In genomic region chr4:75985116-75985515, GRCh38 we compare ENCODE assay signal across 15 cellular contexts. TPM values are rescaled to one million over a fixed set of nuclear protein-coding genes. Genes with fewer than 3 reads are reported as not detected.
A peak's percentile ranks its signal among the peaks of the same experiment; 100 is the strongest.
DNase-seq lines count a peak whose midpoint lies in the region; ATAC-seq and TF ChIP-seq lines count a peak whose summit lies in the region.
"Had no signal": no experiment of that assay in that cellular context is flagged by ENCODE, and none has a peak within 500 bp of the region (broad histone marks: within the 10 kb centered on the region; RNA-seq: fewer than 3 reads in every experiment).

No MANE protein-coding gene starts in this region.

- H3K79me2 ChIP-seq in H9 (ENCODE audit: insufficient read depth, low read length) (peaks cover 49% of the 10 kb centered on the region; the same call in 1 of the 2 replicates), SK-N-SH (ENCODE audit: insufficient read depth) (peaks cover 90% of the 10 kb centered on the region)

- H3K4me3 Mint-ChIP-seq in H9 = no peak overlapping the region
- H3K4me3 Mint-ChIP-seq in stimulated activated naive CD8-positive, alpha-beta T cell treated with anti-CD3 and anti-CD28 coated beads, Interleukin-15, amount 100 ng/mL, for 72 hours = no peak overlapping the region
- H3K4me3 Mint-ChIP-seq in activated naive CD8-positive, alpha-beta T cell treated with anti-CD3 and anti-CD28 coated beads, Interleukin-2, amount 50 U/mL, for 24 hours = no peak overlapping the region
- H3K4me3 Mint-ChIP-seq: memory B cell had no signal

- H2BK5ac ChIP-seq in H9 (ENCODE audit: insufficient read length, low read length) = peak overlapping the region; percentile 53

- TF ChIP-seq CTCF in H9 (conservative IDR thresholded peaks at IDR 0.05) (no peak), SK-N-SH (IDR thresholded peaks at IDR 0.05) (no peak)

- ATAC-seq in stimulated activated naive CD8-positive, alpha-beta T cell treated with anti-CD3 and anti-CD28 coated beads, Interleukin-15, amount 100 ng/mL, for 72 hours = no peak
- ATAC-seq in activated naive CD8-positive, alpha-beta T cell treated with anti-CD3 and anti-CD28 coated beads, Interleukin-2, amount 50 U/mL, for 24 hours = no peak

- no peak overlapping the region for H3K56ac ChIP-seq in H9 (ENCODE audit: insufficient read length, low read depth, low read length)

- H4K8ac ChIP-seq in H9 (replicated peaks; ENCODE audit: insufficient read length, low read depth, low read length) = no peak overlapping the region

- no peak overlapping the region for H2AFZ ChIP-seq in H9 (ENCODE audit: low read length)
- no peak overlapping the region for H2AFZ ChIP-seq in SK-N-SH (ENCODE audit: low read depth)

- no peak overlapping the region for H2BK15ac ChIP-seq in H9 (ENCODE audit: low read depth, low read length)

- H3K4me3 ChIP-seq in SK-N-SH (ENCODE audit: low read depth in 2 of 2, low read length in 1 of 2) = no peak overlapping the region
- H3K4me3 ChIP-seq: testis had no signal

- H3K4me2 ChIP-seq in H9 (ENCODE audit: insufficient read depth, insufficient read length, low read length) (no peak overlapping the region), SK-N-SH (no peak overlapping the region)

- no peak for DNase-seq in H9
- DNase-seq in SK-N-SH = no peak
- peak; percentile 88 for DNase-seq in fibroblast of peridontal ligament (ENCODE audit: extremely low read depth)
- no peak for DNase-seq in stimulated activated naive CD8-positive, alpha-beta T cell treated with anti-CD3 and anti-CD28 coated beads, Interleukin-15, amount 100 ng/mL, for 72 hours
- DNase-seq in NCI-H1694 (lab: John Stamatoyannopoulos, UW) = no peak
- no peak for DNase-seq in MV-4-11 (lab: John Stamatoyannopoulos, UW)
- DNase-seq in activated naive CD8-positive, alpha-beta T cell treated with anti-CD3 and anti-CD28 coated beads, Interleukin-2, amount 50 U/mL, for 24 hours = no peak
- DNase-seq: activated CD4-positive, CD25-positive, alpha-beta regulatory T cell treated with anti-CD3 and anti-CD28 coated beads, Interleukin-2, amount 50 U/mL, for 72 hours; amygdala; effector memory CD4-positive, alpha-beta T cell; hypothalamus; stimulated activated CD4-positive, alpha-beta T cell treated with anti-CD3 and anti-CD28 coated beads, Interleukin-12 subunit alpha, Interleukin-12 subunit beta, amount 100 ng/mL, for 4 hours; testis had no signal

- H3K27ac Mint-ChIP-seq in H9 = no peak overlapping the region
- H3K27ac Mint-ChIP-seq in stimulated activated naive CD8-positive, alpha-beta T cell treated with anti-CD3 and anti-CD28 coated beads, Interleukin-15, amount 100 ng/mL, for 72 hours = no peak overlapping the region
- no peak overlapping the region for H3K27ac Mint-ChIP-seq in activated naive CD8-positive, alpha-beta T cell treated with anti-CD3 and anti-CD28 coated beads, Interleukin-2, amount 50 U/mL, for 24 hours
- H3K27ac Mint-ChIP-seq: memory B cell had no signal

- no peak overlapping the region for H3K23ac ChIP-seq in H9 (ENCODE audit: insufficient read length, low read depth, low read length)

- H4K5ac ChIP-seq in H9 (ENCODE audit: insufficient read length, low read depth, low read length) = no peak overlapping the region

- H3K18ac ChIP-seq in H9 (ENCODE audit: insufficient read length, low read depth, low read length) = no peak overlapping the region

- H3K36me3 ChIP-seq in SK-N-SH (replicated peaks in 1 of 2; ENCODE audit: control insufficient read depth in 1 of 2, insufficient read depth in 2 of 2, low read length in 1 of 2) = peaks cover 19 to 21% of the 10 kb centered on the region in 2 experiments

- H2BK12ac ChIP-seq in H9 (ENCODE audit: insufficient read length, low read depth, low read length) = no peak overlapping the region

- H2BK20ac ChIP-seq in H9 (ENCODE audit: low read depth, low read length, poor library complexity, severe bottlenecking) = no peak overlapping the region

- no peaks in the 10 kb centered on the region for H3K9me2 ChIP-seq in SK-N-SH

- TF ChIP-seq EP300 in SK-N-SH (IDR thresholded peaks at IDR 0.05; ENCODE audit: borderline replicate concordance in 1 of 2, low read depth in 1 of 2, low read length in 1 of 2) = no peak

- H3K4me1 ChIP-seq in H9 (ENCODE audit: insufficient read depth, low read length) (no peaks in the 10 kb centered on the region), SK-N-SH (ENCODE audit: control insufficient read depth in 1 of 2, insufficient read depth in 2 of 2, low read depth in 1 of 2, low read length in 1 of 2) (peaks cover 2 to 11% of the 10 kb centered on the region in 2 experiments; a peak in 2 of 4 replicates)

- no peaks in the 10 kb centered on the region for H4K20me1 ChIP-seq in H9 (ENCODE audit: control insufficient read depth, insufficient read depth, insufficient read length)
- H4K20me1 ChIP-seq in SK-N-SH (ENCODE audit: insufficient read depth) = peaks cover 50% of the 10 kb centered on the region

- no peak overlapping the region for H3K14ac ChIP-seq in H9 (ENCODE audit: insufficient read depth, low read length)

- POLR2A ChIA-PET in SK-N-SH (lab: Yijun Ruan, JAX) = no interaction called here

- CTCF ChIA-PET in SK-N-SH (lab: Yijun Ruan, JAX) = interaction anchor here (3.2 kb wide), 1 partner anchor 11 kb away, joined by 12 read pairs; no protein-coding TSS in a partner anchor

- no peak overlapping the region for H3K4ac ChIP-seq in H9 (ENCODE audit: low read depth, low read length)

- no peak overlapping the region for H4K91ac ChIP-seq in H9 (ENCODE audit: insufficient read length, low read depth, low read length)

- H3K27ac ChIP-seq in H9 (ENCODE audit: insufficient read length, low read depth, low read length) = no peak overlapping the region
- peak overlapping the region in 1 of 2 experiments; percentile 80; a peak in 2 of 4 replicates for H3K27ac ChIP-seq in SK-N-SH (ENCODE audit: low read depth in 2 of 2, low read length in 1 of 2)
- H3K27ac ChIP-seq: testis had no signal

- H3K9me3 ChIP-seq in H9 (ENCODE audit: control insufficient read depth, low read depth, low read length) (no peaks in the 10 kb centered on the region), SK-N-SH (no peaks in the 10 kb centered on the region)
- H3K9me3 ChIP-seq: testis had no signal

- H3K27me3 Mint-ChIP-seq in H9 (ENCODE audit: low read depth) = no peaks in the 10 kb centered on the region
- no peaks in the 10 kb centered on the region for H3K27me3 Mint-ChIP-seq in stimulated activated naive CD8-positive, alpha-beta T cell treated with anti-CD3 and anti-CD28 coated beads, Interleukin-15, amount 100 ng/mL, for 72 hours
- no peaks in the 10 kb centered on the region for H3K27me3 Mint-ChIP-seq in activated naive CD8-positive, alpha-beta T cell treated with anti-CD3 and anti-CD28 coated beads, Interleukin-2, amount 50 U/mL, for 24 hours
- H3K27me3 Mint-ChIP-seq: memory B cell had no signal

- peaks cover 4% of the 10 kb centered on the region for H3K23me2 ChIP-seq in H9 (ENCODE audit: insufficient read length, low read depth, low read length, poor library complexity, severe bottlenecking)

- H2AK5ac ChIP-seq in H9 (ENCODE audit: insufficient read length, low read length) = no peak overlapping the region

- no peak for TF ChIP-seq RAD21 in SK-N-SH (IDR thresholded peaks at IDR 0.05; ENCODE audit: low read length)

- no peaks in the 10 kb centered on the region for H3K27me3 ChIP-seq in H9 (ENCODE audit: insufficient read depth, low read length)
- no peaks in the 10 kb centered on the region for H3K27me3 ChIP-seq in SK-N-SH (ENCODE audit: insufficient read depth)
- H3K27me3 ChIP-seq: testis had no signal

- H3K9ac ChIP-seq in H9 (ENCODE audit: extremely low read depth, insufficient read length, low read length) (peak overlapping the region; percentile 8), SK-N-SH (no peak overlapping the region)

- no peak overlapping the region for H2BK120ac ChIP-seq in H9 (ENCODE audit: low read depth, low read length, poor library complexity, severe bottlenecking)

- no CpG with 5 or more reads among the region's 3 CpGs for WGBS in H9 (ENCODE audit: extremely low coverage, insufficient read length, low lambda C conversion rate)
- WGBS in SK-N-SH (ENCODE audit: low lambda C conversion rate) = 47% methylated on average over 3 of the region's 3 CpGs

- H3K36me3 Mint-ChIP-seq in H9 (ENCODE audit: insufficient read depth in 1 of 3, low read depth in 3 of 3) = peaks cover 28 to 45% (median 33%) of the 10 kb centered on the region in 3 experiments
- H3K36me3 Mint-ChIP-seq in activated naive CD8-positive, alpha-beta T cell treated with anti-CD3 and anti-CD28 coated beads, Interleukin-2, amount 50 U/mL, for 24 hours (ENCODE audit: low read depth) = peaks cover 39% of the 10 kb centered on the region

- peaks cover 5% of the 10 kb centered on the region for H3F3A ChIP-seq in SK-N-SH (replicated peaks; ENCODE audit: insufficient read depth)

- no peak overlapping the region for H3T11ph ChIP-seq in H9 (ENCODE audit: low read length)

- H3K4me1 Mint-ChIP-seq in H9 = peaks cover 12 to 13% of the 10 kb centered on the region in 2 experiments
- H3K4me1 Mint-ChIP-seq in stimulated activated naive CD8-positive, alpha-beta T cell treated with anti-CD3 and anti-CD28 coated beads, Interleukin-15, amount 100 ng/mL, for 72 hours = no peaks in the 10 kb centered on the region
- H3K4me1 Mint-ChIP-seq in activated naive CD8-positive, alpha-beta T cell treated with anti-CD3 and anti-CD28 coated beads, Interleukin-2, amount 50 U/mL, for 24 hours = peaks cover 22% of the 10 kb centered on the region

- H3K9me3 Mint-ChIP-seq in H9 = peaks cover 0 to 2% of the 10 kb centered on the region in 2 experiments; a peak in 1 of 5 replicates
- peaks cover 0 to 8% of the 10 kb centered on the region in 2 donors for H3K9me3 Mint-ChIP-seq in stimulated activated naive CD8-positive, alpha-beta T cell treated with anti-CD3 and anti-CD28 coated beads, Interleukin-15, amount 100 ng/mL, for 72 hours
- no peaks in the 10 kb centered on the region for H3K9me3 Mint-ChIP-seq in activated naive CD8-positive, alpha-beta T cell treated with anti-CD3 and anti-CD28 coated beads, Interleukin-2, amount 50 U/mL, for 24 hours
- H3K9me3 Mint-ChIP-seq: memory B cell had no signal

- H3K79me1 ChIP-seq in H9 (ENCODE audit: insufficient read depth, low read depth, low read length, poor library complexity, severe bottlenecking) = peaks cover 18% of the 10 kb centered on the region

RNA-seq across cellular contexts. Expression of gene SDAD1, which starts 5.6 kb away (rescaled TPM):
- total RNA-seq in H9 (2021) = 79.3 and 80.6 TPM in 2 replicates
- 12.6 and 16.3 TPM in 2 replicates for polyA plus RNA-seq in SK-N-SH (2012; rRNA removed)
- 18.9 and 24.4 TPM in 2 replicates for polyA plus RNA-seq in SK-N-SH (2012; cell fraction: cytosol; rRNA removed)
- 8.3 and 15.0 TPM in 2 replicates for polyA plus RNA-seq in SK-N-SH (2012; cell fraction: nucleus; rRNA removed)

RNA-seq across cellular contexts. Expression of gene CXCL9, which starts 22.2 kb away (rescaled TPM):
- total RNA-seq in H9 (2021) = not detected in 2 replicates
- not detected in 2 replicates for polyA plus RNA-seq in SK-N-SH (2012; rRNA removed)
- polyA plus RNA-seq in SK-N-SH (2012; cell fraction: cytosol; rRNA removed) = not detected in 2 replicates
- not detected in 2 replicates for polyA plus RNA-seq in SK-N-SH (2012; cell fraction: nucleus; rRNA removed)
- total RNA-seq: osteocyte had no signal

RNA-seq across cellular contexts. Expression of gene CXCL10, which starts 38.2 kb away (rescaled TPM):
- not detected in 2 replicates for total RNA-seq in H9 (2021)
- polyA plus RNA-seq in SK-N-SH (2012; rRNA removed) = not detected in 2 replicates
- polyA plus RNA-seq in SK-N-SH (2012; cell fraction: cytosol; rRNA removed) = 0.05 and 0.09 TPM in 2 replicates
- polyA plus RNA-seq in SK-N-SH (2012; cell fraction: nucleus; rRNA removed) = not detected in 2 replicates
- total RNA-seq: osteocyte, testis had no signal

RNA-seq across cellular contexts. Expression of gene NAAA, which starts 44.3 kb away (rescaled TPM):
- 2.7 and 3.2 TPM in 2 replicates for total RNA-seq in H9 (2021)
- polyA plus RNA-seq in SK-N-SH (2012; rRNA removed) = 3.4 and 3.5 TPM in 2 replicates
- polyA plus RNA-seq in SK-N-SH (2012; cell fraction: cytosol; rRNA removed) = 2.2 and 2.6 TPM in 2 replicates
- polyA plus RNA-seq in SK-N-SH (2012; cell fraction: nucleus; rRNA removed) = 2.8 and 5.0 TPM in 2 replicates

RNA-seq across cellular contexts. Expression of gene CXCL11, which starts 50.8 kb away (rescaled TPM):
- total RNA-seq in H9 (2021) = not detected in 2 replicates
- polyA plus RNA-seq in SK-N-SH (2012; rRNA removed) = not detected in 2 replicates
- polyA plus RNA-seq in SK-N-SH (2012; cell fraction: cytosol; rRNA removed) = not detected in 2 replicates
- polyA plus RNA-seq in SK-N-SH (2012; cell fraction: nucleus; rRNA removed) = not detected in 2 replicates
- total RNA-seq: osteocyte had no signal
